Comparison of ENCODE assay signal across 29 cellular contexts in genomic region chr9:137293094-137293481, GRCh38. TPM values are rescaled to one million over a fixed set of nuclear protein-coding genes. Genes with fewer than 3 reads are reported as not detected.
A peak's percentile ranks its signal among the peaks of the same experiment; 100 is the strongest.
DNase-seq lines count a peak whose midpoint lies in the region; ATAC-seq, FAIRE-seq and TF ChIP-seq lines count a peak whose summit lies in the region.
"Had no signal": no experiment of that assay in that cellular context is flagged by ENCODE, and none has a peak within 500 bp of the region (broad histone marks: within the 10 kb centered on the region; RNA-seq: fewer than 3 reads in every experiment).

No MANE protein-coding gene starts in this region.

- H3K9me3 ChIP-seq in neural progenitor cell (ENCODE audit: low read depth), result no peaks in the 10 kb centered on the region
- no peaks in the 10 kb centered on the region for H3K9me3 ChIP-seq in upper lobe of right lung

- H3K27me3 ChIP-seq in neural progenitor cell, result peaks cover 53% of the 10 kb centered on the region
- peaks cover 16% of the 10 kb centered on the region for H3K27me3 ChIP-seq in upper lobe of right lung

- H3K36me3 ChIP-seq in neural progenitor cell (no peaks in the 10 kb centered on the region), upper lobe of right lung (no peaks in the 10 kb centered on the region)
- H3K36me3 ChIP-seq: spleen had no signal

- no peaks in the 10 kb centered on the region for H3K79me2 ChIP-seq in neural progenitor cell (ENCODE audit: low read depth)

- H3F3A ChIP-seq in neural progenitor cell (ENCODE audit: low read depth), result peaks cover 41% of the 10 kb centered on the region

- H3K4me3 ChIP-seq in neural progenitor cell (no peak overlapping the region), upper lobe of right lung (no peak overlapping the region)
- H3K4me3 ChIP-seq: dorsolateral prefrontal cortex, K562, SK-N-MC, spleen had no signal

- H3K4me1 ChIP-seq in neural progenitor cell, result peaks cover 11% of the 10 kb centered on the region
- peaks cover 12% of the 10 kb centered on the region for H3K4me1 ChIP-seq in upper lobe of right lung

- intact Hi-C loops in left cardiac atrium (cut with DNase I) (loop anchor here in 1 of 2 donors (5.0 to 10.0 kb wide), 2 partner anchors 114 to 232 kb away; no protein-coding TSS in a partner anchor), Right ventricle myocardium inferior (cut with DNase I) (loop anchor here (10.0 kb wide), 1 partner anchor 232 kb away; no protein-coding TSS in a partner anchor), upper lobe of right lung (cut with DNase I) (loop anchor here (10.0 kb wide), 1 partner anchor 112 kb away; no protein-coding TSS in a partner anchor)
- intact Hi-C loops in activated T-helper 1 cell treated with anti-CD3 and anti-CD28 coated beads, Interleukin-12 subunit alpha, Interleukin-12 subunit beta, Interleukin-2, Interleukin-4 antibody, amounts not matched to agents 30 ng/mL and 10 ng/mL and 1 ng/mL, durations not matched to agents 14 hours and 24 hours and 36 hours (cut with micrococcal nuclease), result no loop called here

- DNase-seq in left cardiac atrium (peak; percentile 15), Right ventricle myocardium inferior (ENCODE audit: missing footprints) (no peak), endothelial cell (ENCODE audit: low spot score) (no peak), neural progenitor cell (ENCODE audit: low spot score) (no peak), upper lobe of right lung (peak; percentile 55), D721Med (ENCODE audit: insufficient read length, low spot score) (no peak), HuH-7 (ENCODE audit: low spot score) (no peak)
- no peak for DNase-seq in activated T-helper 1 cell treated with anti-CD3 and anti-CD28 coated beads, Interleukin-12 subunit alpha, Interleukin-12 subunit beta, Interleukin-2, Interleukin-4 antibody, amounts not matched to agents 30 ng/mL and 10 ng/mL and 1 ng/mL, durations not matched to agents 14 hours and 24 hours and 36 hours (ENCODE audit: low spot score)
- DNase-seq: activated gamma-delta T cell, dorsolateral prefrontal cortex, mammary epithelial cell, NCI-H1092 treated with DMSO at 0.1 percent for 48 hours, NCI-H187 treated with DMSO at 0.1 percent for 48 hours, NCI-H2227 treated with DMSO at 0.1 percent for 48 hours, NCI-H526 treated with DMSO at 0.1 percent for 48 hours, spleen, T-helper 17 cell had no signal

- no peak overlapping the region for H2AFZ ChIP-seq in neural progenitor cell (replicated peaks)

- no peaks in the 10 kb centered on the region for H3K9me3 Mint-ChIP-seq in endothelial cell (ENCODE audit: unreplicated experiment)
- H3K9me3 Mint-ChIP-seq in neural progenitor cell, result peaks cover 2% of the 10 kb centered on the region
- H3K9me3 Mint-ChIP-seq in activated T-helper 1 cell treated with anti-CD3 and anti-CD28 coated beads, Interleukin-12 subunit alpha, Interleukin-12 subunit beta, Interleukin-2, Interleukin-4 antibody, amounts not matched to agents 30 ng/mL and 10 ng/mL and 1 ng/mL, durations not matched to agents 14 hours and 24 hours and 36 hours, result no peaks in the 10 kb centered on the region
- H3K9me3 Mint-ChIP-seq: central memory CD8-positive, alpha-beta T cell had no signal

- no peak overlapping the region for H3K4me2 ChIP-seq in neural progenitor cell

- peaks cover 9% of the 10 kb centered on the region for H4K20me1 ChIP-seq in neural progenitor cell (ENCODE audit: low read depth)

- ATAC-seq in left cardiac atrium (no peak), Right ventricle myocardium inferior (no peak), upper lobe of right lung (no peak)
- ATAC-seq: HCT116, K562, T-helper 17 cell had no signal

- peaks cover 16% of the 10 kb centered on the region for H3K4me1 Mint-ChIP-seq in endothelial cell (ENCODE audit: unreplicated experiment)
- H3K4me1 Mint-ChIP-seq in neural progenitor cell, result peaks cover 20% of the 10 kb centered on the region
- H3K4me1 Mint-ChIP-seq in activated T-helper 1 cell treated with anti-CD3 and anti-CD28 coated beads, Interleukin-12 subunit alpha, Interleukin-12 subunit beta, Interleukin-2, Interleukin-4 antibody, amounts not matched to agents 30 ng/mL and 10 ng/mL and 1 ng/mL, durations not matched to agents 14 hours and 24 hours and 36 hours (ENCODE audit: low read depth), result peaks cover 4% of the 10 kb centered on the region

- H3K4me3 Mint-ChIP-seq in endothelial cell (ENCODE audit: unreplicated experiment), result no peak overlapping the region
- H3K4me3 Mint-ChIP-seq in neural progenitor cell, result peak overlapping the region; percentile 15
- no peak overlapping the region for H3K4me3 Mint-ChIP-seq in activated T-helper 1 cell treated with anti-CD3 and anti-CD28 coated beads, Interleukin-12 subunit alpha, Interleukin-12 subunit beta, Interleukin-2, Interleukin-4 antibody, amounts not matched to agents 30 ng/mL and 10 ng/mL and 1 ng/mL, durations not matched to agents 14 hours and 24 hours and 36 hours
- H3K4me3 Mint-ChIP-seq: central memory CD8-positive, alpha-beta T cell had no signal

- TF ChIP-seq CTCF in endothelial cell (IDR thresholded peaks at IDR 0.05; ENCODE audit: unreplicated experiment), result no peak
- TF ChIP-seq CTCF in neural progenitor cell (IDR thresholded peaks at IDR 0.05), result no peak
- no peak for TF ChIP-seq CTCF in upper lobe of right lung (IDR thresholded peaks at IDR 0.05)
- no peak for TF ChIP-seq CTCF in D721Med (IDR thresholded peaks at IDR 0.05; ENCODE audit: insufficient read depth, missing control alignments)

- H3K36me3 Mint-ChIP-seq in endothelial cell (ENCODE audit: low read depth, unreplicated experiment) (peaks cover 4% of the 10 kb centered on the region), neural progenitor cell (no peaks in the 10 kb centered on the region)
- H3K36me3 Mint-ChIP-seq in activated T-helper 1 cell treated with anti-CD3 and anti-CD28 coated beads, Interleukin-12 subunit alpha, Interleukin-12 subunit beta, Interleukin-2, Interleukin-4 antibody, amounts not matched to agents 30 ng/mL and 10 ng/mL and 1 ng/mL, durations not matched to agents 14 hours and 24 hours and 36 hours (ENCODE audit: low read depth), result no peaks in the 10 kb centered on the region

- no peak overlapping the region for H3K9ac ChIP-seq in neural progenitor cell

- H3K27ac Mint-ChIP-seq in endothelial cell (ENCODE audit: unreplicated experiment), result peak overlapping the region; percentile 36
- H3K27ac Mint-ChIP-seq in neural progenitor cell, result no peak overlapping the region
- no peak overlapping the region for H3K27ac Mint-ChIP-seq in activated T-helper 1 cell treated with anti-CD3 and anti-CD28 coated beads, Interleukin-12 subunit alpha, Interleukin-12 subunit beta, Interleukin-2, Interleukin-4 antibody, amounts not matched to agents 30 ng/mL and 10 ng/mL and 1 ng/mL, durations not matched to agents 14 hours and 24 hours and 36 hours
- H3K27ac Mint-ChIP-seq: T-helper 17 cell had no signal

- no peak overlapping the region for H3K27ac ChIP-seq in neural progenitor cell
- no peak overlapping the region for H3K27ac ChIP-seq in upper lobe of right lung
- H3K27ac ChIP-seq: C4-2B, dorsolateral prefrontal cortex, SK-N-MC, spleen had no signal

- H3K27me3 Mint-ChIP-seq in endothelial cell (ENCODE audit: unreplicated experiment), result peaks cover 11% of the 10 kb centered on the region
- H3K27me3 Mint-ChIP-seq in neural progenitor cell (ENCODE audit: insufficient read depth, low read depth), result peaks cover 7% of the 10 kb centered on the region
- H3K27me3 Mint-ChIP-seq in activated T-helper 1 cell treated with anti-CD3 and anti-CD28 coated beads, Interleukin-12 subunit alpha, Interleukin-12 subunit beta, Interleukin-2, Interleukin-4 antibody, amounts not matched to agents 30 ng/mL and 10 ng/mL and 1 ng/mL, durations not matched to agents 14 hours and 24 hours and 36 hours (ENCODE audit: insufficient read depth), result peaks cover 29% of the 10 kb centered on the region

- FAIRE-seq in D721Med (lab: Jason Lieb, UNC), result no peak
- FAIRE-seq: GM18507, K562, keratinocyte had no signal

RNA-seq across cellular contexts. Expression of gene NRARP, which starts 9.0 kb away (rescaled TPM):
- 10 to 100 TPM in 1 of 2 donors, 1 to 10 TPM in 1; 4.9 to 11.5 TPM for total RNA-seq in left cardiac atrium
- total RNA-seq in Right ventricle myocardium inferior, result 4.7 TPM
- 170 TPM for total RNA-seq in endothelial cell (ENCODE audit: unreplicated experiment)
- total RNA-seq in neural progenitor cell (ENCODE audit: low replicate concordance), result 20.7 and 25.2 TPM in 2 replicates
- 21.5 TPM for total RNA-seq in upper lobe of right lung
- total RNA-seq in activated T-helper 1 cell treated with anti-CD3 and anti-CD28 coated beads, Interleukin-12 subunit alpha, Interleukin-12 subunit beta, Interleukin-2, Interleukin-4 antibody, amounts not matched to agents 30 ng/mL and 10 ng/mL and 1 ng/mL, durations not matched to agents 14 hours and 24 hours and 36 hours, result 15.2 and 15.4 TPM in 2 replicates
- total RNA-seq: M059J had no signal

RNA-seq across cellular contexts. Expression of gene TOR4A, which starts 15.6 kb away (rescaled TPM):
- total RNA-seq in left cardiac atrium, result 1 to 10 TPM; 6.2 to 9.4 TPM
- 16.5 TPM for total RNA-seq in Right ventricle myocardium inferior
- total RNA-seq in endothelial cell (ENCODE audit: unreplicated experiment), result 37.7 TPM
- total RNA-seq in neural progenitor cell (ENCODE audit: low replicate concordance), result 0.39 and 2.8 TPM in 2 replicates
- 27.4 TPM for total RNA-seq in upper lobe of right lung
- total RNA-seq in activated T-helper 1 cell treated with anti-CD3 and anti-CD28 coated beads, Interleukin-12 subunit alpha, Interleukin-12 subunit beta, Interleukin-2, Interleukin-4 antibody, amounts not matched to agents 30 ng/mL and 10 ng/mL and 1 ng/mL, durations not matched to agents 14 hours and 24 hours and 36 hours, result 11.6 and 11.7 TPM in 2 replicates

RNA-seq across cellular contexts. Expression of gene NELFB, which starts 38.0 kb away (rescaled TPM):
- total RNA-seq in left cardiac atrium (10 to 100 TPM; 35.1 to 38.1 TPM), Right ventricle myocardium inferior (37.9 TPM), endothelial cell (ENCODE audit: unreplicated experiment) (65.6 TPM), neural progenitor cell (ENCODE audit: low replicate concordance) (35.2 and 76.1 TPM in 2 replicates), upper lobe of right lung (47.2 TPM)
- total RNA-seq in activated T-helper 1 cell treated with anti-CD3 and anti-CD28 coated beads, Interleukin-12 subunit alpha, Interleukin-12 subunit beta, Interleukin-2, Interleukin-4 antibody, amounts not matched to agents 30 ng/mL and 10 ng/mL and 1 ng/mL, durations not matched to agents 14 hours and 24 hours and 36 hours, result 70.8 and 72.1 TPM in 2 replicates

RNA-seq across cellular contexts. Expression of gene STPG3, which starts 42.0 kb away (rescaled TPM):
- total RNA-seq in left cardiac atrium (under 1 TPM in 1 of 2 donors, not detected in 1; 0.59 TPM), Right ventricle myocardium inferior (1.4 TPM), endothelial cell (ENCODE audit: unreplicated experiment) (not detected), neural progenitor cell (ENCODE audit: low replicate concordance) (not detected in 2 replicates), upper lobe of right lung (not detected)
- total RNA-seq in activated T-helper 1 cell treated with anti-CD3 and anti-CD28 coated beads, Interleukin-12 subunit alpha, Interleukin-12 subunit beta, Interleukin-2, Interleukin-4 antibody, amounts not matched to agents 30 ng/mL and 10 ng/mL and 1 ng/mL, durations not matched to agents 14 hours and 24 hours and 36 hours, result 1.2 and 1.8 TPM in 2 replicates
- total RNA-seq: Daoy, dorsolateral prefrontal cortex, HT1080, K562, M059J, mammary epithelial cell, myocyte, spleen, ureter had no signal

RNA-seq across cellular contexts. Expression of gene TUBB4B, which starts 52.0 kb away (rescaled TPM):
- total RNA-seq in left cardiac atrium, result 100 to 1,000 TPM; 324 to 437 TPM
- 620 TPM for total RNA-seq in Right ventricle myocardium inferior
- 134 TPM for total RNA-seq in endothelial cell (ENCODE audit: unreplicated experiment)
- 183 and 367 TPM in 2 replicates for total RNA-seq in neural progenitor cell (ENCODE audit: low replicate concordance)
- total RNA-seq in upper lobe of right lung, result 191 TPM
- 277 and 280 TPM in 2 replicates for total RNA-seq in activated T-helper 1 cell treated with anti-CD3 and anti-CD28 coated beads, Interleukin-12 subunit alpha, Interleukin-12 subunit beta, Interleukin-2, Interleukin-4 antibody, amounts not matched to agents 30 ng/mL and 10 ng/mL and 1 ng/mL, durations not matched to agents 14 hours and 24 hours and 36 hours

Comparison
In these comparisons a context has a peak if more than half of its experiments do, and no peak if none do; other contexts are left out.
1. DNase-seq: peak in left cardiac atrium (single experiment) and upper lobe of right lung (single experiment); none in Right ventricle myocardium inferior (single experiment), endothelial cell (single experiment), neural progenitor cell (single experiment), D721Med (single experiment), HuH-7 (single experiment) and activated T-helper 1 cell treated with anti-CD3 and anti-CD28 coated beads, Interleukin-12 subunit alpha, Interleukin-12 subunit beta, Interleukin-2, Interleukin-4 antibody, amounts not matched to agents 30 ng/mL and 10 ng/mL and 1 ng/mL, durations not matched to agents 14 hours and 24 hours and 36 hours (single experiment).